Comparison of ENCODE assay signal across 1 cellular context in the genomic region with DNA sequence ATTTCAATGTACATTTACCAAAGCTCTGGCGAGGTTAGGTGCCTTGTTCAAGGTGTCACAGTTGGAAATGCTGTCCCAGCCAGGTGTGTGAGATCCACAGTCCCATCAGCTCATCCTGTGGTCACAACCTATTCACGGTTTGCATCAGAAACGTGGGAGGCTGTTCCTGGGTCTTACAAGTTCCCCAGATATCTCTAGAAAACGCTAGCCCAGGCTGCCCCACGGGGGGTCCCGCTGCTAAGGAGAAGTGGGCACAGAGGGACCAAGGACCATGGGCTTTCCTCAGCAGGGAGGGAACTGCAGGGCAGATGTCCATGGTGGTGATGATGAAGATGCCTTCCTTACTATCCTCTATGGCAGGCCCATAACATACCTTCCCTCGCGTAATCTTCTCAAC.
A peak's percentile ranks its signal among the peaks of the same experiment; 100 is the strongest.
TF ChIP-seq lines count a peak whose summit lies in the region.

No MANE protein-coding gene starts in this region.

TF ChIP-seq in H1, 55 proteins besides CTCF, POLR2A, EP300 and RAD21 (continued from another document):
- TF ChIP-seq POLR2AphosphoS5 (IDR thresholded peaks at IDR 0.05; ENCODE audit: low read depth, low read length) (0 out of 2 replicates have a peak, but pooled peaks have one; percentile 5), CBX5 (IDR thresholded peaks at IDR 0.05; ENCODE audit: low read depth, low read length) (no peak), CREB1 (IDR thresholded peaks at IDR 0.05) (no peak), YY1 (IDR thresholded peaks at IDR 0.05; ENCODE audit: low read depth, low read length) (no peak), TAF1 (IDR thresholded peaks at IDR 0.05; ENCODE audit: low read depth, low read length) (no peak)
- TF ChIP-seq, protein P1, sequence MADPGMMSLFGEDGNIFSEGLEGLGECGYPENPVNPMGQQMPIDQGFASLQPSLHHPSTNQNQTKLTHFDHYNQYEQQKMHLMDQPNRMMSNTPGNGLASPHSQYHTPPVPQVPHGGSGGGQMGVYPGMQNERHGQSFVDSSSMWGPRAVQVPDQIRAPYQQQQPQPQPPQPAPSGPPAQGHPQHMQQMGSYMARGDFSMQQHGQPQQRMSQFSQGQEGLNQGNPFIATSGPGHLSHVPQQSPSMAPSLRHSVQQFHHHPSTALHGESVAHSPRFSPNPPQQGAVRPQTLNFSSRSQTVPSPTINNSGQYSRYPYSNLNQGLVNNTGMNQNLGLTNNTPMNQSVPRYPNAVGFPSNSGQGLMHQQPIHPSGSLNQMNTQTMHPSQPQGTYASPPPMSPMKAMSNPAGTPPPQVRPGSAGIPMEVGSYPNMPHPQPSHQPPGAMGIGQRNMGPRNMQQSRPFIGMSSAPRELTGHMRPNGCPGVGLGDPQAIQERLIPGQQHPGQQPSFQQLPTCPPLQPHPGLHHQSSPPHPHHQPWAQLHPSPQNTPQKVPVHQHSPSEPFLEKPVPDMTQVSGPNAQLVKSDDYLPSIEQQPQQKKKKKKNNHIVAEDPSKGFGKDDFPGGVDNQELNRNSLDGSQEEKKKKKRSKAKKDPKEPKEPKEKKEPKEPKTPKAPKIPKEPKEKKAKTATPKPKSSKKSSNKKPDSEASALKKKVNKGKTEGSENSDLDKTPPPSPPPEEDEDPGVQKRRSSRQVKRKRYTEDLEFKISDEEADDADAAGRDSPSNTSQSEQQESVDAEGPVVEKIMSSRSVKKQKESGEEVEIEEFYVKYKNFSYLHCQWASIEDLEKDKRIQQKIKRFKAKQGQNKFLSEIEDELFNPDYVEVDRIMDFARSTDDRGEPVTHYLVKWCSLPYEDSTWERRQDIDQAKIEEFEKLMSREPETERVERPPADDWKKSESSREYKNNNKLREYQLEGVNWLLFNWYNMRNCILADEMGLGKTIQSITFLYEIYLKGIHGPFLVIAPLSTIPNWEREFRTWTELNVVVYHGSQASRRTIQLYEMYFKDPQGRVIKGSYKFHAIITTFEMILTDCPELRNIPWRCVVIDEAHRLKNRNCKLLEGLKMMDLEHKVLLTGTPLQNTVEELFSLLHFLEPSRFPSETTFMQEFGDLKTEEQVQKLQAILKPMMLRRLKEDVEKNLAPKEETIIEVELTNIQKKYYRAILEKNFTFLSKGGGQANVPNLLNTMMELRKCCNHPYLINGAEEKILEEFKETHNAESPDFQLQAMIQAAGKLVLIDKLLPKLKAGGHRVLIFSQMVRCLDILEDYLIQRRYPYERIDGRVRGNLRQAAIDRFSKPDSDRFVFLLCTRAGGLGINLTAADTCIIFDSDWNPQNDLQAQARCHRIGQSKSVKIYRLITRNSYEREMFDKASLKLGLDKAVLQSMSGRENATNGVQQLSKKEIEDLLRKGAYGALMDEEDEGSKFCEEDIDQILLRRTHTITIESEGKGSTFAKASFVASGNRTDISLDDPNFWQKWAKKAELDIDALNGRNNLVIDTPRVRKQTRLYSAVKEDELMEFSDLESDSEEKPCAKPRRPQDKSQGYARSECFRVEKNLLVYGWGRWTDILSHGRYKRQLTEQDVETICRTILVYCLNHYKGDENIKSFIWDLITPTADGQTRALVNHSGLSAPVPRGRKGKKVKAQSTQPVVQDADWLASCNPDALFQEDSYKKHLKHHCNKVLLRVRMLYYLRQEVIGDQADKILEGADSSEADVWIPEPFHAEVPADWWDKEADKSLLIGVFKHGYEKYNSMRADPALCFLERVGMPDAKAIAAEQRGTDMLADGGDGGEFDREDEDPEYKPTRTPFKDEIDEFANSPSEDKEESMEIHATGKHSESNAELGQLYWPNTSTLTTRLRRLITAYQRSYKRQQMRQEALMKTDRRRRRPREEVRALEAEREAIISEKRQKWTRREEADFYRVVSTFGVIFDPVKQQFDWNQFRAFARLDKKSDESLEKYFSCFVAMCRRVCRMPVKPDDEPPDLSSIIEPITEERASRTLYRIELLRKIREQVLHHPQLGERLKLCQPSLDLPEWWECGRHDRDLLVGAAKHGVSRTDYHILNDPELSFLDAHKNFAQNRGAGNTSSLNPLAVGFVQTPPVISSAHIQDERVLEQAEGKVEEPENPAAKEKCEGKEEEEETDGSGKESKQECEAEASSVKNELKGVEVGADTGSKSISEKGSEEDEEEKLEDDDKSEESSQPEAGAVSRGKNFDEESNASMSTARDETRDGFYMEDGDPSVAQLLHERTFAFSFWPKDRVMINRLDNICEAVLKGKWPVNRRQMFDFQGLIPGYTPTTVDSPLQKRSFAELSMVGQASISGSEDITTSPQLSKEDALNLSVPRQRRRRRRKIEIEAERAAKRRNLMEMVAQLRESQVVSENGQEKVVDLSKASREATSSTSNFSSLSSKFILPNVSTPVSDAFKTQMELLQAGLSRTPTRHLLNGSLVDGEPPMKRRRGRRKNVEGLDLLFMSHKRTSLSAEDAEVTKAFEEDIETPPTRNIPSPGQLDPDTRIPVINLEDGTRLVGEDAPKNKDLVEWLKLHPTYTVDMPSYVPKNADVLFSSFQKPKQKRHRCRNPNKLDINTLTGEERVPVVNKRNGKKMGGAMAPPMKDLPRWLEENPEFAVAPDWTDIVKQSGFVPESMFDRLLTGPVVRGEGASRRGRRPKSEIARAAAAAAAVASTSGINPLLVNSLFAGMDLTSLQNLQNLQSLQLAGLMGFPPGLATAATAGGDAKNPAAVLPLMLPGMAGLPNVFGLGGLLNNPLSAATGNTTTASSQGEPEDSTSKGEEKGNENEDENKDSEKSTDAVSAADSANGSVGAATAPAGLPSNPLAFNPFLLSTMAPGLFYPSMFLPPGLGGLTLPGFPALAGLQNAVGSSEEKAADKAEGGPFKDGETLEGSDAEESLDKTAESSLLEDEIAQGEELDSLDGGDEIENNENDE (IDR thresholded peaks at IDR 0.05; ENCODE audit: insufficient replicate concordance, low read length) = no peak
